ENCODE assay signal across 13 cellular contexts in the genomic region with DNA sequence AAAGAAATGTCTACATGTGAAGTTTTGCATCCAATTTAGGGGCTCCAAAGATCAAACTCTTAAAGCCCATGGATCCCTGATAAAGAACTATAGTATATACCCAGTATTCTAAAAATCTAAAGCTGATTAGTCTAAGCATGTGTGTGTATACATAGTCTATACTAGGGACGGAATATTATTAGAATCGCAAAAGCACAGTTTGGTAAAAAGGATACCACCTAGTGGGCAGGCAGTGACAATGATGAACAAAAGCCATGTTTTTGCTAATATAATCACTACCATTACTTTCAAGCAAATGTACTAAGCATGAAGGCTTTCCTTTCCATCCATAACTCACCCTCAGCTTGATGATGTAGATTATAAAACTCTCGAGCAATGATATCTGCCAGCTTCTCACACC. TPM values are rescaled to one million over a fixed set of nuclear protein-coding genes. Genes with fewer than 3 reads are reported as not detected.
DNase-seq lines count a peak whose midpoint lies in the region; ATAC-seq, FAIRE-seq and TF ChIP-seq lines count a peak whose summit lies in the region.
"Had no signal": no experiment of that assay in that cellular context is flagged by ENCODE, and none has a peak within 500 bp of the region (broad histone marks: within the 10 kb centered on the region; RNA-seq: fewer than 3 reads in every experiment).

No MANE protein-coding gene starts in this region.

- H3K4me2 ChIP-seq in GM12878 (ENCODE audit: control insufficient read depth, insufficient read depth): no peak overlapping the region

- H3K4me3 ChIP-seq in BJ (ENCODE audit: low read depth, low read length) (no peak overlapping the region), HFF-Myc (replicated peaks; ENCODE audit: low read depth, low read length) (no peak overlapping the region), GM12878 (no peak overlapping the region), gastrocnemius medialis (no peak overlapping the region)

- 85% methylated on average over 3 of the region's 3 CpGs for WGBS in GM12878 (ENCODE audit: insufficient coverage, insufficient replicate concordance, low lambda C conversion rate, missing lambda C conversion rate)

- CTCF ChIA-PET in BJ (lab: Yijun Ruan, JAX) (interaction anchor here (0.7 to 2.7 kb wide), 5 partner anchors 9 to 133 kb away, joined by 3 to 7 read pairs (median 4); no protein-coding TSS in a partner anchor), GM12878 (lab: Yijun Ruan, JAX) (interaction anchor here (0.9 to 3.1 kb wide), 5 partner anchors 9 to 734 kb away, joined by 3 to 7 read pairs (median 5); no protein-coding TSS in a partner anchor)

- no TSS peak for BruUV-seq in GM12878 (replicated peaks; lab: Mats Ljungman, UMichigan)

- H3K27me3 ChIP-seq in BJ (ENCODE audit: control insufficient read depth, insufficient read depth, low read length) (no peaks in the 10 kb centered on the region), GM12878 (replicated peaks in 1 of 2; ENCODE audit: control insufficient read depth in 2 of 2, insufficient read depth in 2 of 2, low read length in 1 of 2) (no peaks in the 10 kb centered on the region), gastrocnemius medialis (no peaks in the 10 kb centered on the region)

- H3K27ac ChIP-seq in GM12878 (ENCODE audit: control insufficient read depth, insufficient read depth) (no peak overlapping the region), gastrocnemius medialis (no peak overlapping the region)

- POLR2A ChIA-PET in BJ (lab: Charles Lee): no interaction called here
- POLR2A ChIA-PET in GM12878 (lab: Charles Lee): interaction anchor here (0.6 to 1.4 kb wide), 3 partner anchors 9 to 27 kb away, joined by 3 read pairs; no protein-coding TSS in a partner anchor

- no peak for TF ChIP-seq EP300 in GM12878 (IDR thresholded peaks at IDR 0.05; ENCODE audit: borderline replicate concordance in 1 of 2, control insufficient read depth in 1 of 2, low read depth in 2 of 2, low read length in 2 of 2)

- H4K20me1 ChIP-seq in GM12878 (ENCODE audit: control insufficient read depth, insufficient read depth): no peaks in the 10 kb centered on the region

- in situ Hi-C loops in GM12878 (cut with MboI): no loop called here
- in situ Hi-C loops in gastrocnemius medialis (cut with MboI; ENCODE audit: low sequenced_read_pairs in 4 of 4): loop anchor here (25.0 kb wide), 4 partner anchors 308 to 1158 kb away; a partner anchor contains a TSS

- peak; percentile 44 for FAIRE-seq in GM12878 (lab: Jason Lieb, UNC)

- no peak overlapping the region for H3K9ac ChIP-seq in GM12878 (ENCODE audit: control insufficient read depth, insufficient read depth, low read length)

- H2AFZ ChIP-seq in GM12878 (ENCODE audit: control insufficient read depth, low read depth, low read length): no peak overlapping the region

- no peak for TF ChIP-seq POLR2A in GM12878 (IDR thresholded peaks at IDR 0.05; ENCODE audit: low read depth, low read length)
- no peak for TF ChIP-seq POLR2A in gastrocnemius medialis (IDR thresholded peaks at IDR 0.05)

- H3K36me3 ChIP-seq in BJ (ENCODE audit: control insufficient read depth, insufficient read depth, low read length): no peaks in the 10 kb centered on the region; the same call in 1 of the 2 replicates
- peaks cover 4 to 19% of the 10 kb centered on the region in 2 experiments for H3K36me3 ChIP-seq in GM12878 (ENCODE audit: control insufficient read depth in 2 of 2, insufficient read depth in 2 of 2, low read length in 1 of 2)
- no peaks in the 10 kb centered on the region for H3K36me3 ChIP-seq in gastrocnemius medialis

- RAD21 ChIA-PET in GM12878 (lab: Charles Lee; ENCODE audit: unreplicated experiment): no interaction called here

- SMC1A ChIA-PET in GM12878 (lab: Charles Lee; ENCODE audit: uncharacterized antibody, unreplicated experiment): interaction anchor here (1.5 to 2.1 kb wide), 2 partner anchors 10 to 12 kb away, joined by 4 to 6 read pairs; no protein-coding TSS in a partner anchor

- DNase-seq in BJ (ENCODE audit: low read depth): no peak
- no peak for DNase-seq in HFF-Myc (ENCODE audit: extremely low read depth, low read depth)
- no peak for DNase-seq in GM12878 (ENCODE audit: low read depth, low spot score)
- no peak for DNase-seq in left lobe of liver (ENCODE audit: low spot score)
- no peak for DNase-seq in gastrocnemius medialis
- no peak for DNase-seq in NCI-H69 (lab: John Stamatoyannopoulos, UW)
- DNase-seq in EL: no peak
- no peak for DNase-seq in LoVo (ENCODE audit: low spot score)
- DNase-seq: activated naive CD8-positive, alpha-beta T cell treated with anti-CD3 and anti-CD28 coated beads, Interleukin-2, amount 10 ng/mL, durations not matched to agents 7 days and 5 days; stimulated activated CD8-positive, alpha-beta memory T cell treated with anti-CD3 and anti-CD28 coated beads, Interleukin-4, amount 100 ng/mL, for 48 hours had no signal

- H3K4me1 ChIP-seq in GM12878 (ENCODE audit: control insufficient read depth, insufficient read depth, low read length) (no peaks in the 10 kb centered on the region), gastrocnemius medialis (no peaks in the 10 kb centered on the region)

- no peaks in the 10 kb centered on the region for H3K9me3 ChIP-seq in GM12878 (replicated peaks; ENCODE audit: control insufficient read depth, insufficient read depth, low read length)
- no peaks in the 10 kb centered on the region for H3K9me3 ChIP-seq in gastrocnemius medialis

- intact Hi-C loops in GM12878 (cut with micrococcal nuclease; ENCODE audit: unreplicated experiment): no loop called here
- intact Hi-C loops in gastrocnemius medialis (cut with DNase I; ENCODE audit: low total_unique reads): no loop called here

- no peaks in the 10 kb centered on the region for H3K79me2 ChIP-seq in GM12878 (ENCODE audit: control insufficient read depth, insufficient read depth, low read length)

- TF ChIP-seq RAD21 in GM12878 (IDR thresholded peaks at IDR 0.05; ENCODE audit: insufficient read depth, low read depth, low read length): 0 out of 2 replicates have a peak, but pooled peaks have one; percentile 13

- peak; percentile 61 for TF ChIP-seq CTCF in BJ (IDR thresholded peaks at IDR 0.05; ENCODE audit: insufficient read depth, low read depth, low read length)
- TF ChIP-seq CTCF in HFF-Myc (IDR thresholded peaks at IDR 0.05; ENCODE audit: low read depth, low read length, missing control alignments): peak; percentile 37
- TF ChIP-seq CTCF in GM12878 (IDR thresholded peaks at IDR 0.05 in 2 of 3, conservative IDR thresholded peaks at IDR 0.05 in 1 of 3; ENCODE audit: control insufficient read depth in 2 of 3, extremely low read depth in 1 of 3, insufficient read depth in 1 of 3, low read depth in 3 of 3, low read length in 3 of 3): peak; percentile 29 to 47 (median 37); a peak in 4 of 6 replicates
- no peak for TF ChIP-seq CTCF in gastrocnemius medialis (IDR thresholded peaks at IDR 0.05 in 4 of 5, conservative IDR thresholded peaks at IDR 0.05 in 1 of 5)

- ATAC-seq in GM12878 (peak; percentile 67), left lobe of liver (peak; percentile 58), gastrocnemius medialis (no peak)
- ATAC-seq: WTC11 had no signal

TF ChIP-seq in GM12878, 131 proteins besides CTCF, POLR2A, EP300 and RAD21 (continues in another document):
- no peak for TF ChIP-seq ZNF622 (IDR thresholded peaks at IDR 0.05)
- no peak for TF ChIP-seq GATAD2B (conservative IDR thresholded peaks at IDR 0.05; ENCODE audit: low read depth)
- TF ChIP-seq NR2F1 (conservative IDR thresholded peaks at IDR 0.05): no peak

RNA-seq across cellular contexts. Expression of a gene that starts 16.5 kb away (rescaled TPM):
- polyA plus RNA-seq in BJ (2011; rRNA removed) (1.0 and 2.5 TPM in 2 replicates), GM12878 (2011; rRNA removed) (20.9 and 29.3 TPM in 2 replicates), GM12878 (2014; fragmentation: Illumina TruSeq; extraction: Trizol) (17.2 and 19.3 TPM in 2 replicates), GM12878 (2014; fragmentation: Nextera tagmentation; extraction: Ambion mirVana) (1 to 10 TPM; 3.3 to 3.4 TPM), GM12878 (2014; rRNA removed) (12.5 and 13.6 TPM in 2 replicates), GM12878 (2016; fragmentation: Nextera tagmentation; extraction: Ambion mirVana) (10 to 100 TPM; 16.0 to 18.2 TPM)
- polyA minus RNA-seq in BJ (2011; rRNA and poly(A)+ RNA removed): 1.8 and 2.2 TPM in 2 replicates
- 35.3 and 38.1 TPM in 2 replicates for total RNA-seq in GM12878 (2013; cell fraction: nucleolus; rRNA removed)
- total RNA-seq in GM12878 (2014; rRNA removed) (14.8 and 15.7 TPM in 2 replicates), GM12878 (2014; rRNA removed; fragmentation: Illumina TruSeq; extraction: Trizol) (21.6 and 22.4 TPM in 2 replicates), GM12878 (2021) (14.5 and 14.7 TPM in 2 replicates), left lobe of liver (0.23 TPM), gastrocnemius medialis (under 1 TPM in 3 of 4 donors, not detected in 1; 0.07 to 0.24 (median 0.18) TPM)
- 2.5 TPM for polyA plus RNA-seq in GM12878 (2011; ENCODE audit: low read depth)
- 6.0 and 6.1 TPM in 2 replicates for polyA plus RNA-seq in GM12878 (2011; cell fraction: cytosol; rRNA removed)
- 45.1 and 51.3 TPM in 2 replicates for polyA plus RNA-seq in GM12878 (2011; cell fraction: nucleus; rRNA removed)
- polyA plus RNA-seq in GM12878 (2012): 5.5 and 6.1 TPM in 2 replicates
- polyA minus RNA-seq in GM12878 (2011; rRNA and poly(A)+ RNA removed): 21.2 and 29.2 TPM in 2 replicates
- polyA minus RNA-seq in GM12878 (2011; cell fraction: cytosol; rRNA and poly(A)+ RNA removed): 11.1 and 12.4 TPM in 2 replicates
- 27.7 and 47.1 TPM in 2 replicates for polyA minus RNA-seq in GM12878 (2011; cell fraction: nucleus; rRNA and poly(A)+ RNA removed)

RNA-seq across cellular contexts. Expression of a gene that starts 38.4 kb away (rescaled TPM):
- polyA plus RNA-seq in BJ (2011; rRNA removed) (not detected in 2 replicates), GM12878 (2011; rRNA removed) (not detected in 2 replicates), GM12878 (2014; fragmentation: Illumina TruSeq; extraction: Trizol) (not detected in 2 replicates), GM12878 (2014; fragmentation: Nextera tagmentation; extraction: Ambion mirVana) (not detected), GM12878 (2014; rRNA removed) (not detected in 2 replicates), GM12878 (2016; fragmentation: Nextera tagmentation; extraction: Ambion mirVana) (not detected)
- not detected in 2 replicates for polyA minus RNA-seq in BJ (2011; rRNA and poly(A)+ RNA removed)
- total RNA-seq in GM12878 (2013; cell fraction: nucleolus; rRNA removed): not detected in 2 replicates
- total RNA-seq in GM12878 (2014; rRNA removed) (not detected in 2 replicates), GM12878 (2014; rRNA removed; fragmentation: Illumina TruSeq; extraction: Trizol) (not detected in 2 replicates), GM12878 (2021) (not detected in 2 replicates), left lobe of liver (not detected), gastrocnemius medialis (not detected)
- not detected for polyA plus RNA-seq in GM12878 (2011; ENCODE audit: low read depth)
- polyA plus RNA-seq in GM12878 (2011; cell fraction: cytosol; rRNA removed): not detected in 2 replicates
- not detected in 2 replicates for polyA plus RNA-seq in GM12878 (2011; cell fraction: nucleus; rRNA removed)
- not detected in 2 replicates for polyA plus RNA-seq in GM12878 (2012)
- not detected in 2 replicates for polyA minus RNA-seq in GM12878 (2011; rRNA and poly(A)+ RNA removed)
- not detected in 2 replicates for polyA minus RNA-seq in GM12878 (2011; cell fraction: cytosol; rRNA and poly(A)+ RNA removed)
- not detected in 2 replicates for polyA minus RNA-seq in GM12878 (2011; cell fraction: nucleus; rRNA and poly(A)+ RNA removed)
- total RNA-seq: activated naive CD8-positive, alpha-beta T cell treated with anti-CD3 and anti-CD28 coated beads, Interleukin-2, amount 10 ng/mL, durations not matched to agents 7 days and 5 days; NCI-H460; pulmonary artery endothelial cell; WTC11 had no signal

Comparison
In these comparisons a context has a peak if more than half of its experiments do, and no peak if none do; other contexts are left out.
1. CTCF ChIP-seq: peak in BJ (single experiment), HFF-Myc (single experiment) and GM12878 (3 of 3); none in gastrocnemius medialis (0 of 5).
2. ATAC-seq: peak in GM12878 (single experiment) and left lobe of liver (single experiment); none in gastrocnemius medialis (0 of 2).
3. RNA of a gene that starts 16.5 kb away (total RNA-seq): 14.5 to 38.1 TPM in GM12878; 0.23 TPM in left lobe of liver (single experiment) and 0.07 to 0.24 TPM in gastrocnemius medialis; every median in the first group is over 10 times any median in the second.